9 cellular contexts compared by ENCODE assay signal in genomic region chr3:14410501-14411165, GRCh38. TPM values are rescaled to one million over a fixed set of nuclear protein-coding genes. Genes with fewer than 3 reads are reported as not detected.
DNase-seq lines count a peak whose midpoint lies in the region; ATAC-seq and TF ChIP-seq lines count a peak whose summit lies in the region.
"Had no signal": no experiment of that assay in that cellular context is flagged by ENCODE, and none has a peak within 500 bp of the region (broad histone marks: within the 10 kb centered on the region; RNA-seq: fewer than 3 reads in every experiment).

No MANE protein-coding gene starts in this region.

- H3K27me3 ChIP-seq in kidney epithelial cell (ENCODE audit: control insufficient read depth, insufficient read depth, low read length): no peaks in the 10 kb centered on the region

- DNase-seq in GM04503 (ENCODE audit: low read depth): peak; percentile 78
- DNase-seq in HUDEP-2 (lab: John Stamatoyannopoulos, UW; ENCODE audit: unreplicated experiment in 76 of 76): peak in 65 of 76 experiments; percentile 4 to 86 (median 53)
- DNase-seq in activated T-helper 1 cell treated with anti-CD3 and anti-CD28 coated beads, Interleukin-12 subunit alpha, Interleukin-12 subunit beta, Interleukin-2, Interleukin-4 antibody, amounts not matched to agents 30 ng/mL and 10 ng/mL and 1 ng/mL, durations not matched to agents 14 hours and 24 hours and 36 hours (ENCODE audit: low spot score): peak; percentile 31
- DNase-seq in kidney epithelial cell (ENCODE audit: low read depth): peak; percentile 80
- DNase-seq in NCI-H2171 treated with DMSO at 0.1 percent for 48 hours (lab: John Stamatoyannopoulos, UW): no peak
- no peak for DNase-seq in progenitor cell of endocrine pancreas (ENCODE audit: low spot score, unreplicated experiment)

- H3K4me1 Mint-ChIP-seq in activated T-helper 1 cell treated with anti-CD3 and anti-CD28 coated beads, Interleukin-12 subunit alpha, Interleukin-12 subunit beta, Interleukin-2, Interleukin-4 antibody, amounts not matched to agents 30 ng/mL and 10 ng/mL and 1 ng/mL, durations not matched to agents 14 hours and 24 hours and 36 hours (ENCODE audit: low read depth): peaks cover 38% of the 10 kb centered on the region
- peaks cover 12% of the 10 kb centered on the region for H3K4me1 Mint-ChIP-seq in progenitor cell of endocrine pancreas (ENCODE audit: low read depth)

- peaks cover 27% of the 10 kb centered on the region for H3K36me3 Mint-ChIP-seq in activated T-helper 1 cell treated with anti-CD3 and anti-CD28 coated beads, Interleukin-12 subunit alpha, Interleukin-12 subunit beta, Interleukin-2, Interleukin-4 antibody, amounts not matched to agents 30 ng/mL and 10 ng/mL and 1 ng/mL, durations not matched to agents 14 hours and 24 hours and 36 hours (ENCODE audit: low read depth)
- no peaks in the 10 kb centered on the region for H3K36me3 Mint-ChIP-seq in progenitor cell of endocrine pancreas (ENCODE audit: insufficient read depth)

- H3K36me3 ChIP-seq in kidney epithelial cell (ENCODE audit: control insufficient read depth, insufficient read depth, low read length): peaks cover 2% of the 10 kb centered on the region

- TF ChIP-seq CTCF in kidney epithelial cell (IDR thresholded peaks at IDR 0.05; ENCODE audit: insufficient read depth, low read length, poor library complexity, severe bottlenecking) (no peak), progenitor cell of endocrine pancreas (IDR thresholded peaks at IDR 0.05; ENCODE audit: unreplicated experiment) (no peak)

- no peaks in the 10 kb centered on the region for H3K9me3 Mint-ChIP-seq in activated T-helper 1 cell treated with anti-CD3 and anti-CD28 coated beads, Interleukin-12 subunit alpha, Interleukin-12 subunit beta, Interleukin-2, Interleukin-4 antibody, amounts not matched to agents 30 ng/mL and 10 ng/mL and 1 ng/mL, durations not matched to agents 14 hours and 24 hours and 36 hours
- H3K9me3 Mint-ChIP-seq in progenitor cell of endocrine pancreas (ENCODE audit: low read depth): no peaks in the 10 kb centered on the region
- H3K9me3 Mint-ChIP-seq: nephron had no signal

- intact Hi-C loops in activated T-helper 1 cell treated with anti-CD3 and anti-CD28 coated beads, Interleukin-12 subunit alpha, Interleukin-12 subunit beta, Interleukin-2, Interleukin-4 antibody, amounts not matched to agents 30 ng/mL and 10 ng/mL and 1 ng/mL, durations not matched to agents 14 hours and 24 hours and 36 hours (cut with micrococcal nuclease): loop anchor here (1.0 kb wide), 2 partner anchors 8 to 22 kb away; partner anchors contain the start of gene SLC6A6

- H3K4me3 ChIP-seq in kidney epithelial cell (ENCODE audit: low read depth, low read length): no peak overlapping the region

- H3K4me3 Mint-ChIP-seq in activated T-helper 1 cell treated with anti-CD3 and anti-CD28 coated beads, Interleukin-12 subunit alpha, Interleukin-12 subunit beta, Interleukin-2, Interleukin-4 antibody, amounts not matched to agents 30 ng/mL and 10 ng/mL and 1 ng/mL, durations not matched to agents 14 hours and 24 hours and 36 hours: peak overlapping the region; percentile 53
- H3K4me3 Mint-ChIP-seq in progenitor cell of endocrine pancreas (ENCODE audit: low read depth): no peak overlapping the region
- H3K4me3 Mint-ChIP-seq: nephron had no signal

- no peaks in the 10 kb centered on the region for H3K27me3 Mint-ChIP-seq in activated T-helper 1 cell treated with anti-CD3 and anti-CD28 coated beads, Interleukin-12 subunit alpha, Interleukin-12 subunit beta, Interleukin-2, Interleukin-4 antibody, amounts not matched to agents 30 ng/mL and 10 ng/mL and 1 ng/mL, durations not matched to agents 14 hours and 24 hours and 36 hours (ENCODE audit: insufficient read depth)
- H3K27me3 Mint-ChIP-seq in progenitor cell of endocrine pancreas: no peaks in the 10 kb centered on the region

- ATAC-seq in HG03565 (IDR thresholded peaks at IDR 0.05; ENCODE audit: unreplicated experiment) (no peak), HG02798 (IDR thresholded peaks at IDR 0.05; ENCODE audit: poor library complexity, unreplicated experiment) (no peak)

- H3K27ac Mint-ChIP-seq in activated T-helper 1 cell treated with anti-CD3 and anti-CD28 coated beads, Interleukin-12 subunit alpha, Interleukin-12 subunit beta, Interleukin-2, Interleukin-4 antibody, amounts not matched to agents 30 ng/mL and 10 ng/mL and 1 ng/mL, durations not matched to agents 14 hours and 24 hours and 36 hours: peak overlapping the region; percentile 86
- H3K27ac Mint-ChIP-seq in progenitor cell of endocrine pancreas: no peak overlapping the region
- H3K27ac Mint-ChIP-seq: nephron had no signal

RNA-seq across cellular contexts. Expression of gene SLC6A6, which starts 8.2 kb away (rescaled TPM):
- 45.4 and 51.2 TPM in 2 replicates for total RNA-seq in activated T-helper 1 cell treated with anti-CD3 and anti-CD28 coated beads, Interleukin-12 subunit alpha, Interleukin-12 subunit beta, Interleukin-2, Interleukin-4 antibody, amounts not matched to agents 30 ng/mL and 10 ng/mL and 1 ng/mL, durations not matched to agents 14 hours and 24 hours and 36 hours
- total RNA-seq in kidney epithelial cell: 3.8 and 4.1 TPM in 2 replicates
- total RNA-seq in progenitor cell of endocrine pancreas: 23.8 and 28.1 TPM in 2 replicates

Comparison
In these comparisons a context has a peak if more than half of its experiments do, and no peak if none do; other contexts are left out.
1. DNase-seq: peak in GM04503 (single experiment), HUDEP-2 (65 of 76), activated T-helper 1 cell treated with anti-CD3 and anti-CD28 coated beads, Interleukin-12 subunit alpha, Interleukin-12 subunit beta, Interleukin-2, Interleukin-4 antibody, amounts not matched to agents 30 ng/mL and 10 ng/mL and 1 ng/mL, durations not matched to agents 14 hours and 24 hours and 36 hours (single experiment) and kidney epithelial cell (single experiment); none in NCI-H2171 treated with DMSO at 0.1 percent for 48 hours (single experiment) and progenitor cell of endocrine pancreas (single experiment).